Comparison of ENCODE assay signal across 16 cellular contexts in genomic region chr11:117613521-117613920, GRCh38.
"Had no signal": no experiment of that assay in that cellular context is flagged by ENCODE, and none has a peak within 500 bp of the region (broad histone marks: within the 10 kb centered on the region; RNA-seq: fewer than 3 reads in every experiment).

No MANE protein-coding gene starts in this region.

- H3K9me3 Mint-ChIP-seq: activated CD4-positive, alpha-beta T cell treated with anti-CD3 and anti-CD28 coated beads, Interleukin-2, amount 10 ng/mL, durations not matched to agents 7 days and 5 days; central memory CD8-positive, alpha-beta T cell had no signal

- H3K36me3 ChIP-seq: vagina had no signal

- DNase-seq: activated CD4-positive, alpha-beta T cell treated with anti-CD3 and anti-CD28 coated beads, Interleukin-2, amount 10 ng/mL, durations not matched to agents 7 days and 5 days; activated CD4-positive, CD25-positive, alpha-beta regulatory T cell; activated CD8-positive, alpha-beta memory T cell treated with anti-CD3 and anti-CD28 coated beads for 24 hours; activated naive CD4-positive, alpha-beta T cell treated with anti-CD3 and anti-CD28 coated beads, Interleukin-2, amount 50 U/mL, for 16 hours; cortex of kidney; effector memory CD4-positive, alpha-beta T cell; T-helper 17 cell had no signal

- H3K4me1 ChIP-seq: gastroesophageal sphincter, vagina had no signal

- H3K27ac ChIP-seq: epithelial cell of prostate, gastroesophageal sphincter, hepatocyte, skin epidermis, vagina had no signal

- H3K27me3 Mint-ChIP-seq: activated CD4-positive, alpha-beta T cell treated with anti-CD3 and anti-CD28 coated beads, Interleukin-2, amount 10 ng/mL, durations not matched to agents 7 days and 5 days had no signal

- H3K9me3 ChIP-seq: vagina had no signal

- H3K27me3 ChIP-seq: vagina had no signal

- H3K4me3 ChIP-seq: gastroesophageal sphincter, hepatocyte, skin epidermis, vagina had no signal

- FAIRE-seq: TTC549 had no signal

- H3K79me2 ChIP-seq: hepatocyte had no signal

- ATAC-seq: activated T-helper 17 cell treated with anti-CD3 and anti-CD28 coated beads, Interleukin-2, amount 50 U/mL, for 72 hours; gastroesophageal sphincter; left lobe of liver; T-helper 17 cell had no signal

- H2AFZ ChIP-seq: hepatocyte had no signal

- H3K4me3 Mint-ChIP-seq: activated CD4-positive, alpha-beta T cell treated with anti-CD3 and anti-CD28 coated beads, Interleukin-2, amount 10 ng/mL, durations not matched to agents 7 days and 5 days; activated T-helper 17 cell treated with anti-CD3 and anti-CD28 coated beads, Interleukin-2, amount 50 U/mL, for 72 hours; central memory CD8-positive, alpha-beta T cell; T-helper 17 cell had no signal

- H3K4me2 ChIP-seq: hepatocyte had no signal

- H3K27ac Mint-ChIP-seq: activated CD4-positive, alpha-beta T cell treated with anti-CD3 and anti-CD28 coated beads, Interleukin-2, amount 10 ng/mL, durations not matched to agents 7 days and 5 days; activated T-helper 17 cell treated with anti-CD3 and anti-CD28 coated beads, Interleukin-2, amount 50 U/mL, for 72 hours; T-helper 17 cell had no signal
